ENCODE assay signal across 11 cellular contexts in genomic region chr14:90556050-90556477, GRCh38.
DNase-seq lines count a peak whose midpoint lies in the region; ATAC-seq, FAIRE-seq and TF ChIP-seq lines count a peak whose summit lies in the region.
"Had no signal": no experiment of that assay in that cellular context is flagged by ENCODE, and none has a peak within 500 bp of the region (broad histone marks: within the 10 kb centered on the region; RNA-seq: fewer than 3 reads in every experiment).

No MANE protein-coding gene starts in this region.

- in situ Hi-C loops in K562 (cut with MboI) = no loop called here

- H3K79me2 ChIP-seq in K562 (ENCODE audit: control insufficient read depth, insufficient read depth, low read length) = no peaks in the 10 kb centered on the region
- no peaks in the 10 kb centered on the region for H3K79me2 ChIP-seq in parathyroid adenoma

- TF ChIP-seq POLR2A in K562 (conservative IDR thresholded peaks at IDR 0.05) = no peak

- H3K4me3 ChIP-seq in K562 = no peak overlapping the region
- peak overlapping the region; percentile 24 for H3K4me3 ChIP-seq in parathyroid adenoma (ENCODE audit: low read depth, low read length)

- no peaks in the 10 kb centered on the region for H3K36me3 ChIP-seq in K562 (ENCODE audit: control insufficient read depth, insufficient read depth, low read length)
- no peaks in the 10 kb centered on the region for H3K36me3 ChIP-seq in parathyroid adenoma (ENCODE audit: control insufficient read depth, insufficient read depth, low read length)

- H3K9ac ChIP-seq in K562 (ENCODE audit: insufficient read depth in 1 of 2, low read depth in 2 of 2, low read length in 2 of 2) = peak overlapping the region; percentile 17 to 77; a peak in 2 of 4 replicates
- H3K9ac ChIP-seq in parathyroid adenoma = no peak overlapping the region

- 33% methylated on average over 5 of the region's 15 CpGs for WGBS in K562 (ENCODE audit: insufficient coverage, low coverage, missing lambda C conversion rate)

- DNase-seq in DMS53 treated with DMSO at 0.1 percent for 48 hours (lab: John Stamatoyannopoulos, UW; ENCODE audit: unreplicated experiment) (peak; percentile 17), K562 (ENCODE audit: extremely low read depth in 1 of 4, low spot score in 3 of 4) (peak in 1 of 4 experiments; percentile 40), hippocampal formation (lab: John Stamatoyannopoulos, UW) (peak; percentile 8 to 50), AG20443 (ENCODE audit: low spot score) (no peak)
- DNase-seq in activated CD4-positive, alpha-beta memory T cell treated with anti-CD3 and anti-CD28 coated beads for 36 hours = no peak
- DNase-seq in activated naive CD8-positive, alpha-beta T cell treated with anti-CD3 and anti-CD28 coated beads for 36 hours = no peak
- DNase-seq: activated CD4-positive, alpha-beta T cell treated with anti-CD3 and anti-CD28 coated beads for 48 hours; CD4-positive, CD25-positive, alpha-beta regulatory T cell had no signal

- no TSS peak for BruUV-seq in K562 (replicated peaks; lab: Mats Ljungman, UMichigan)

- intact Hi-C loops in K562 (cut with micrococcal nuclease) = no loop called here
- intact Hi-C loops in activated CD4-positive, alpha-beta memory T cell treated with anti-CD3 and anti-CD28 coated beads for 36 hours (cut with micrococcal nuclease) = no loop called here

- FAIRE-seq in K562 (lab: Jason Lieb, UNC) = no peak
- FAIRE-seq: frontal cortex had no signal

- H3K4me3 Mint-ChIP-seq in activated CD4-positive, alpha-beta memory T cell treated with anti-CD3 and anti-CD28 coated beads for 36 hours = no peak overlapping the region
- H3K4me3 Mint-ChIP-seq in activated naive CD8-positive, alpha-beta T cell treated with anti-CD3 and anti-CD28 coated beads for 36 hours = no peak overlapping the region
- H3K4me3 Mint-ChIP-seq: CD4-positive, CD25-positive, alpha-beta regulatory T cell had no signal

- H3K27me3 Mint-ChIP-seq in activated CD4-positive, alpha-beta memory T cell treated with anti-CD3 and anti-CD28 coated beads for 36 hours = no peaks in the 10 kb centered on the region
- H3K27me3 Mint-ChIP-seq in activated naive CD8-positive, alpha-beta T cell treated with anti-CD3 and anti-CD28 coated beads for 36 hours = no peaks in the 10 kb centered on the region
- H3K27me3 Mint-ChIP-seq: CD4-positive, CD25-positive, alpha-beta regulatory T cell had no signal

- POLR2A ChIA-PET in K562 (lab: Yijun Ruan, JAX) = interaction anchor here (1.2 kb wide), 1 partner anchor 9 kb away, joined by 3 read pairs; no protein-coding TSS in a partner anchor
- POLR2A ChIA-PET in activated CD4-positive, alpha-beta memory T cell treated with anti-CD3 and anti-CD28 coated beads for 36 hours (lab: Charles Lee) = no interaction called here

- no peaks in the 10 kb centered on the region for H3K9me3 Mint-ChIP-seq in activated CD4-positive, alpha-beta memory T cell treated with anti-CD3 and anti-CD28 coated beads for 36 hours
- no peaks in the 10 kb centered on the region for H3K9me3 Mint-ChIP-seq in activated naive CD8-positive, alpha-beta T cell treated with anti-CD3 and anti-CD28 coated beads for 36 hours
- H3K9me3 Mint-ChIP-seq: CD4-positive, CD25-positive, alpha-beta regulatory T cell had no signal

- no peaks in the 10 kb centered on the region for H3K27me3 ChIP-seq in K562 (ENCODE audit: control insufficient read depth in 2 of 2, insufficient read depth in 2 of 2, low read length in 2 of 2)
- no peaks in the 10 kb centered on the region for H3K27me3 ChIP-seq in parathyroid adenoma (ENCODE audit: control insufficient read depth, insufficient read depth, low read length)

- H3K9me1 ChIP-seq in K562 (ENCODE audit: control insufficient read depth, insufficient read depth, low read length) = peaks cover 2% of the 10 kb centered on the region

- H3K36me3 Mint-ChIP-seq in activated CD4-positive, alpha-beta memory T cell treated with anti-CD3 and anti-CD28 coated beads for 36 hours = no peaks in the 10 kb centered on the region
- H3K36me3 Mint-ChIP-seq in activated naive CD8-positive, alpha-beta T cell treated with anti-CD3 and anti-CD28 coated beads for 36 hours = no peaks in the 10 kb centered on the region
- H3K36me3 Mint-ChIP-seq: CD4-positive, CD25-positive, alpha-beta regulatory T cell had no signal

- H3K27ac ChIP-seq in K562 (ENCODE audit: extremely low read depth, low read depth, low read length) (no peak overlapping the region; the same call in 2 of the 3 replicates), parathyroid adenoma (no peak overlapping the region)

- TF ChIP-seq CTCF in K562 (IDR thresholded peaks at IDR 0.05 in 2 of 3, conservative IDR thresholded peaks at IDR 0.05 in 1 of 3; ENCODE audit: insufficient read depth in 2 of 3, low read depth in 1 of 3, low read length in 3 of 3) = no peak
- no peak for TF ChIP-seq CTCF in parathyroid adenoma (IDR thresholded peaks at IDR 0.05)

- H2AFZ ChIP-seq in K562 (ENCODE audit: low read depth, low read length) (no peak overlapping the region), parathyroid adenoma (peak overlapping the region; percentile 69)

- no peaks in the 10 kb centered on the region for H3K9me3 ChIP-seq in K562 (replicated peaks; ENCODE audit: control insufficient read depth, insufficient read depth, low read depth, low read length)
- H3K9me3 ChIP-seq in parathyroid adenoma (ENCODE audit: control insufficient read depth, low read length) = no peaks in the 10 kb centered on the region

- H4K20me1 ChIP-seq in K562 (replicated peaks; ENCODE audit: control insufficient read depth, insufficient read depth, low read length) = no peaks in the 10 kb centered on the region

- H3K4me2 ChIP-seq in K562 (ENCODE audit: insufficient read depth, low read length) = no peak overlapping the region
- H3K4me2 ChIP-seq in parathyroid adenoma (ENCODE audit: low read length) = peak overlapping the region; percentile 71

- CTCF ChIA-PET in K562 (lab: Yijun Ruan, JAX; ENCODE audit: low intra/inter-chr PET ratio) = no interaction called here
- CTCF ChIA-PET in activated CD4-positive, alpha-beta memory T cell treated with anti-CD3 and anti-CD28 coated beads for 36 hours (lab: Charles Lee) = no interaction called here

- ATAC-seq in K562 (peak; percentile 35; the same call in 1 of the 3 replicates), GM18907 (IDR thresholded peaks at IDR 0.05; ENCODE audit: unreplicated experiment) (no peak)

- no peaks in the 10 kb centered on the region for H3K4me1 Mint-ChIP-seq in activated CD4-positive, alpha-beta memory T cell treated with anti-CD3 and anti-CD28 coated beads for 36 hours (ENCODE audit: low read depth)
- H3K4me1 Mint-ChIP-seq in activated naive CD8-positive, alpha-beta T cell treated with anti-CD3 and anti-CD28 coated beads for 36 hours = no peaks in the 10 kb centered on the region
- H3K4me1 Mint-ChIP-seq: CD4-positive, CD25-positive, alpha-beta regulatory T cell had no signal

- H3K4me1 ChIP-seq in K562 (replicated peaks in 1 of 2; ENCODE audit: control insufficient read depth in 2 of 2, insufficient read depth in 2 of 2, low read length in 2 of 2) (peaks cover 19 to 44% of the 10 kb centered on the region in 2 experiments; a peak in 4 of 5 replicates), parathyroid adenoma (peaks cover 13% of the 10 kb centered on the region)

- no peak for TF ChIP-seq EP300 in K562 (IDR thresholded peaks at IDR 0.05; ENCODE audit: low read length)

- H3K27ac Mint-ChIP-seq in activated CD4-positive, alpha-beta memory T cell treated with anti-CD3 and anti-CD28 coated beads for 36 hours = no peak overlapping the region
- H3K27ac Mint-ChIP-seq in activated naive CD8-positive, alpha-beta T cell treated with anti-CD3 and anti-CD28 coated beads for 36 hours = no peak overlapping the region
- H3K27ac Mint-ChIP-seq: CD4-positive, CD25-positive, alpha-beta regulatory T cell had no signal

- TF ChIP-seq RAD21 in K562 (CRISPR knock-in tag; conservative IDR thresholded peaks at IDR 0.05 in 1 of 2, IDR thresholded peaks at IDR 0.05 in 1 of 2) = no peak

TF ChIP-seq in K562, 482 proteins besides CTCF, POLR2A, EP300 and RAD21:
- TF ChIP-seq ZNF175 (CRISPR knock-in tag; IDR thresholded peaks at IDR 0.05; ENCODE audit: low read depth) = no peak
- TF ChIP-seq USF2 (CRISPR knock-in tag; IDR thresholded peaks at IDR 0.05) = 0 out of 2 replicates have a peak, but pooled peaks have one; percentile 11
- 0 out of 2 replicates have a peak, but pooled peaks have one; percentile 27 for TF ChIP-seq ZBTB33 (CRISPR knock-in tag; IDR thresholded peaks at IDR 0.05)
- TF ChIP-seq MTA1 (IDR thresholded peaks at IDR 0.05; ENCODE audit: borderline replicate concordance) = no peak
- TF ChIP-seq BHLHE40 (IDR thresholded peaks at IDR 0.05; ENCODE audit: low read length) = peak; percentile 67; the same call in 1 of the 2 replicates
- TF ChIP-seq HNRNPL (IDR thresholded peaks at IDR 0.05; ENCODE audit: low read depth, low read length) = no peak

Comparison
In these comparisons a context has a peak if more than half of its experiments do, and no peak if none do; other contexts are left out.
1. DNase-seq: peak in DMS53 treated with DMSO at 0.1 percent for 48 hours (single experiment) and hippocampal formation (2 of 2); none in activated CD4-positive, alpha-beta memory T cell treated with anti-CD3 and anti-CD28 coated beads for 36 hours (single experiment), AG20443 (single experiment) and activated naive CD8-positive, alpha-beta T cell treated with anti-CD3 and anti-CD28 coated beads for 36 hours (single experiment).